8 cellular contexts compared by ENCODE assay signal in genomic region chr2:55923091-55923977, GRCh38. TPM values are rescaled to one million over a fixed set of nuclear protein-coding genes. Genes with fewer than 3 reads are reported as not detected.
DNase-seq lines count a peak whose midpoint lies in the region; ATAC-seq and TF ChIP-seq lines count a peak whose summit lies in the region.

Gene EFEMP1, minus strand, starts transcription at chr2:55923782. Its CDS starts 1,342 bp downstream, at chr2:55922440.

- H3K27ac ChIP-seq in mucosa of rectum (ENCODE audit: low read depth in 2 of 2, low read length in 2 of 2) (peak within 1 kb of the TSS in 1 of 2 donors; percentile 11), aorta (ENCODE audit: low read depth in 1 of 2, low read length in 2 of 2) (peak within 1 kb of the TSS in 1 of 2 donors; percentile 54)

- H3K9me3 ChIP-seq in mucosa of rectum (ENCODE audit: control insufficient read depth in 2 of 2, low read length in 2 of 2) (no peaks in the 10 kb centered on the region), aorta (ENCODE audit: control insufficient read depth, low read length) (no peaks in the 10 kb centered on the region)

- WGBS in aorta, 2 donors: 0 to 1% methylated on average over 56 to 69 of the region's 69 CpGs

- H3K27me3 ChIP-seq in mucosa of rectum (ENCODE audit: control insufficient read depth in 2 of 2, insufficient read depth in 2 of 2, low read length in 2 of 2) (peaks cover 6 to 13% of the 10 kb centered on the region in 2 donors), aorta (ENCODE audit: control insufficient read depth in 1 of 2, insufficient read depth in 2 of 2, low read length in 1 of 2) (no peaks in the 10 kb centered on the region)

- H3K4me3 ChIP-seq in mucosa of rectum (ENCODE audit: low read length in 2 of 2) (peak within 1 kb of the TSS; percentile 55 to 69), aorta (ENCODE audit: low read length in 2 of 2) (peak within 1 kb of the TSS; percentile 51 to 84)

- intact Hi-C loops in aorta (cut with DNase I): loop anchor here (5.0 to 10.0 kb wide), 3 partner anchors 36 to 71 kb away; no protein-coding TSS in a partner anchor

- H3K36me3 ChIP-seq in mucosa of rectum (ENCODE audit: control insufficient read depth in 2 of 2, insufficient read depth in 2 of 2, low read length in 2 of 2): no peaks in the 10 kb centered on the region
- H3K36me3 ChIP-seq in aorta (ENCODE audit: control insufficient read depth in 1 of 2, insufficient read depth in 2 of 2, low read length in 1 of 2): peaks cover 0 to 4% of the 10 kb centered on the region in 2 donors

- ATAC-seq in GM18498 (IDR thresholded peaks at IDR 0.05; ENCODE audit: unreplicated experiment) (peak; percentile 85), HG02885 (IDR thresholded peaks at IDR 0.05; ENCODE audit: poor library complexity, unreplicated experiment) (peak; percentile 58), esophagus mucosa (peak; percentile 91), aorta (ENCODE audit: low FRiP score) (peak; percentile 94), GM21367 (IDR thresholded peaks at IDR 0.05; ENCODE audit: unreplicated experiment) (no peak)

- peak within 1 kb of the TSS; percentile 4 to 51 for H3K9ac ChIP-seq in mucosa of rectum (ENCODE audit: low read depth in 1 of 2, low read length in 2 of 2)

- DNase-seq in aorta: peak; percentile 89 to 94
- DNase-seq in effector CD8-positive, alpha-beta T cell (lab: John Stamatoyannopoulos, UW): no peak

- H3K4me1 ChIP-seq in mucosa of rectum (ENCODE audit: control insufficient read depth in 2 of 2, insufficient read depth in 2 of 2, low read length in 2 of 2) (no peaks in the 10 kb centered on the region), aorta (ENCODE audit: control insufficient read depth in 1 of 2, insufficient read depth in 2 of 2, low read length in 2 of 2) (peaks cover 0 to 4% of the 10 kb centered on the region in 2 donors)

TF ChIP-seq in PFSK-1, 5 proteins besides CTCF, POLR2A, EP300 and RAD21:
- TF ChIP-seq FOXP2 (optimal IDR thresholded peaks at IDR 0.05; ENCODE audit: borderline replicate concordance, extremely low read depth, extremely low read length, insufficient read depth): peak; percentile 25
- TF ChIP-seq POLR2AphosphoS5 (IDR thresholded peaks at IDR 0.05; ENCODE audit: low read depth, low read length): peak; percentile 87
- TF ChIP-seq SIN3A (IDR thresholded peaks at IDR 0.05; ENCODE audit: borderline replicate concordance, insufficient read depth, low read length): peak; percentile 47; the same call in 1 of the 2 replicates
- peak; percentile 70 for TF ChIP-seq TAF1 (IDR thresholded peaks at IDR 0.05; ENCODE audit: borderline replicate concordance, insufficient read depth, low read length)
- TF ChIP-seq REST (IDR thresholded peaks at IDR 0.05; ENCODE audit: insufficient read depth in 1 of 2, low read depth in 2 of 2, low read length in 2 of 2): no peak
TF ChIP-seq in PFSK-1: peak in this region for 4.

RNA-seq across cellular contexts. Expression of gene EFEMP1, which starts in this region (rescaled TPM):
- 123 TPM for polyA plus RNA-seq in PFSK-1 (2012; ENCODE audit: insufficient read length, low read depth)
- total RNA-seq in esophagus mucosa: 12.7 TPM
- 100 to 1,000 TPM; 793 to 989 TPM for total RNA-seq in aorta
- 1,000 to 10,000 TPM in 1 of 2 donors, 100 to 1,000 TPM in 1; 551 to 3,298 TPM for polyA plus RNA-seq in aorta

Comparison
In these comparisons a context has a peak if more than half of its experiments do, and no peak if none do; other contexts are left out.
1. RNA of gene EFEMP1 (total RNA-seq): 793 to 989 TPM in aorta; 12.7 TPM in esophagus mucosa (single experiment); every median in the first group is over 10 times any median in the second.